ENCODE assay signal across 20 cellular contexts in the genomic region with DNA sequence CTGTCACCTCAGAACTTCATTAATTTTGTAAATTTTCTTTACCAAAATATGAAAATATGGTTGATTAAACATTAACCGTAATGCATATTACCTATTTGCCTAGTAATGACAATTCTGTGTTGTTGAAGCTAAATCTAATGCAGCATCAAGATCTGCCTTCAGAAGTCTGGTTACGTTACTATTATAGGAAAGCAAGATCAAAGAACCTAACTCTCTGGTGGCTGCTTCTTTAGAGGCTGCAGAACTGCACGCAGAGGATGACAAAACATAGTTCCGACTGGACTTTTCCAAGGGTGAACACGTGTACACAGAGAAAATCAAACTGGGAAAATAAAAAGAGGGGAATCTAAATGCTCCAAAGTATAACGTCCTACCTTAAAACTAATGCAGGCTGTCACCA.
"Had no signal": no experiment of that assay in that cellular context is flagged by ENCODE, and none has a peak within 500 bp of the region (broad histone marks: within the 10 kb centered on the region; RNA-seq: fewer than 3 reads in every experiment).

No MANE protein-coding gene starts in this region.

- H3K4me3 ChIP-seq: dorsolateral prefrontal cortex, lung, spleen, tibial nerve, vagina had no signal

- H3K9me3 ChIP-seq: spleen, tibial nerve, vagina had no signal

- H3K27ac ChIP-seq: spleen, tibial nerve, vagina had no signal

- H3K9me3 Mint-ChIP-seq: activated CD4-positive, alpha-beta memory T cell treated with anti-CD3 and anti-CD28 coated beads, Interleukin-2, amount 10 ng/mL, durations not matched to agents 7 days and 5 days; activated T-cell treated with anti-CD3 and anti-CD28 coated beads, Interleukin-2, amount 50 U/mL, for 4 hours; brain; mesothelial cell of epicardium; neural crest cell had no signal

- ATAC-seq: activated CD8-positive, alpha-beta memory T cell treated with anti-CD3 and anti-CD28 coated beads, Interleukin-2, amount 10 ng/mL, durations not matched to agents 7 days and 5 days; activated T-cell treated with anti-CD3 and anti-CD28 coated beads, Interleukin-2, amount 50 U/mL, for 4 hours had no signal

- H3K27me3 Mint-ChIP-seq: activated CD4-positive, alpha-beta memory T cell treated with anti-CD3 and anti-CD28 coated beads, Interleukin-2, amount 10 ng/mL, durations not matched to agents 7 days and 5 days; activated CD8-positive, alpha-beta memory T cell treated with anti-CD3 and anti-CD28 coated beads, Interleukin-2, amount 10 ng/mL, durations not matched to agents 7 days and 5 days; brain had no signal

- H3K4me3 Mint-ChIP-seq: activated CD4-positive, alpha-beta memory T cell treated with anti-CD3 and anti-CD28 coated beads, Interleukin-2, amount 10 ng/mL, durations not matched to agents 7 days and 5 days; activated CD8-positive, alpha-beta memory T cell treated with anti-CD3 and anti-CD28 coated beads, Interleukin-2, amount 10 ng/mL, durations not matched to agents 7 days and 5 days; activated T-cell treated with anti-CD3 and anti-CD28 coated beads, Interleukin-2, amount 50 U/mL, for 4 hours; brain; mesothelial cell of epicardium; neural crest cell had no signal

- H3K27me3 ChIP-seq: dorsolateral prefrontal cortex, spleen, tibial nerve, vagina had no signal

- H3K27ac Mint-ChIP-seq: activated CD4-positive, alpha-beta memory T cell treated with anti-CD3 and anti-CD28 coated beads, Interleukin-2, amount 10 ng/mL, durations not matched to agents 7 days and 5 days; activated CD8-positive, alpha-beta memory T cell treated with anti-CD3 and anti-CD28 coated beads, Interleukin-2, amount 10 ng/mL, durations not matched to agents 7 days and 5 days; mesothelial cell of epicardium had no signal

- H3K4me1 ChIP-seq: tibial nerve had no signal

- H3K4me1 Mint-ChIP-seq: brain, neural crest cell had no signal

- DNase-seq: activated CD4-positive, alpha-beta memory T cell treated with anti-CD3 and anti-CD28 coated beads, Interleukin-2, amount 10 ng/mL, durations not matched to agents 7 days and 5 days; activated CD4-positive, alpha-beta T cell treated with anti-CD3 and anti-CD28 coated beads for 4 hours; activated CD8-positive, alpha-beta memory T cell treated with anti-CD3 and anti-CD28 coated beads, Interleukin-2, amount 10 ng/mL, durations not matched to agents 7 days and 5 days; activated effector memory CD4-positive, alpha-beta T cell treated with anti-CD3 and anti-CD28 coated beads, Interleukin-2, amount 50 U/mL, for 16 hours; activated T-cell treated with anti-CD3 and anti-CD28 coated beads, Interleukin-2, amount 50 U/mL, for 4 hours; anterior cingulate cortex; caudate nucleus; dorsolateral prefrontal cortex; foreskin fibroblast; hippocampal formation; retina; spleen; stimulated activated CD4-positive, alpha-beta T cell treated with anti-CD3 and anti-CD28 coated beads, Interleukin-4, amount 100 ng/mL, for 4 hours; stimulated activated naive CD4-positive, alpha-beta T cell treated with Interleukin-2 at 50 U/mL for 16 hours had no signal
